Comparison of ENCODE assay signal across 1 cellular context in the genomic region with DNA sequence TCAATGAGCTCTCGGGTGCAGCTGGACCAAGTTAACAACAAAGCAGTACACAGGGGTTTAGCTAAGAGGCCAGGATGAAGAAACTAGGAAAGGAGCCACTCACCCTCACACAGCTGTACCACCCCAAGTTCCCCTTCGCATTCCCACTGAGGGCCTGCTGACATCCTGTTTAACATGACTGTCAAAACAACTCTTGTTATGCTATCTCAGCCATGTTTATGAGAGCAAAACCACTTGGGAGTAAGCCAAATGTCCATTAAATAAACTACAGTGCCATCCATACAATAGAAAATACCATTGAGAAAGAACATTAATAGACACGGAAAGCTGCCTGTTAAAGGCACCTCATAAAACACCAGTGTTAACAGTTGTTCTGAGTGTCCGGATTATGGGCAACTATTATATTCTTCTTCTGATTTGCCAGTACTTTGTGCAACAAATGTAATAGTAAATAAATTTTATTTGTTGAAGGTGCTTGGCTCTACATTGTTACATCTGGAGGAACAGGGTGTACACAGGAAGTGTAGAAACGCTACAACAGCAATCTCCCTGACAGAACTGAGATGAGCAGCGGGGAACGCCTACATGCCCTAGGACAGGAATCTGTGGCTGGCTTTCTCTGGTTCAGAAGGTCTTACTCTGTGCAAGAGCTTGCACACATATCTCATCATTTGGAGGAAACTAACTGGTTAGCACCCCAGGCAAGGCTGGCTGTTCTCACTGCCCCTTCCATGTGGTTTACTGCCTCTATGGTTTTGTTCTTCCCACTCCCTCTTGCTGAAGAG.
TF ChIP-seq lines count a peak whose summit lies in the region.

No MANE protein-coding gene starts in this region.

TF ChIP-seq in GM23338, 12 proteins besides CTCF, POLR2A, EP300 and RAD21 (continued from another document):
- no peak for TF ChIP-seq JUNB (IDR thresholded peaks at IDR 0.05; ENCODE audit: unreplicated experiment)
- TF ChIP-seq, protein P1, sequence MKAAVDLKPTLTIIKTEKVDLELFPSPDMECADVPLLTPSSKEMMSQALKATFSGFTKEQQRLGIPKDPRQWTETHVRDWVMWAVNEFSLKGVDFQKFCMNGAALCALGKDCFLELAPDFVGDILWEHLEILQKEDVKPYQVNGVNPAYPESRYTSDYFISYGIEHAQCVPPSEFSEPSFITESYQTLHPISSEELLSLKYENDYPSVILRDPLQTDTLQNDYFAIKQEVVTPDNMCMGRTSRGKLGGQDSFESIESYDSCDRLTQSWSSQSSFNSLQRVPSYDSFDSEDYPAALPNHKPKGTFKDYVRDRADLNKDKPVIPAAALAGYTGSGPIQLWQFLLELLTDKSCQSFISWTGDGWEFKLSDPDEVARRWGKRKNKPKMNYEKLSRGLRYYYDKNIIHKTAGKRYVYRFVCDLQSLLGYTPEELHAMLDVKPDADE (IDR thresholded peaks at IDR 0.05): no peak
- TF ChIP-seq, protein P2, sequence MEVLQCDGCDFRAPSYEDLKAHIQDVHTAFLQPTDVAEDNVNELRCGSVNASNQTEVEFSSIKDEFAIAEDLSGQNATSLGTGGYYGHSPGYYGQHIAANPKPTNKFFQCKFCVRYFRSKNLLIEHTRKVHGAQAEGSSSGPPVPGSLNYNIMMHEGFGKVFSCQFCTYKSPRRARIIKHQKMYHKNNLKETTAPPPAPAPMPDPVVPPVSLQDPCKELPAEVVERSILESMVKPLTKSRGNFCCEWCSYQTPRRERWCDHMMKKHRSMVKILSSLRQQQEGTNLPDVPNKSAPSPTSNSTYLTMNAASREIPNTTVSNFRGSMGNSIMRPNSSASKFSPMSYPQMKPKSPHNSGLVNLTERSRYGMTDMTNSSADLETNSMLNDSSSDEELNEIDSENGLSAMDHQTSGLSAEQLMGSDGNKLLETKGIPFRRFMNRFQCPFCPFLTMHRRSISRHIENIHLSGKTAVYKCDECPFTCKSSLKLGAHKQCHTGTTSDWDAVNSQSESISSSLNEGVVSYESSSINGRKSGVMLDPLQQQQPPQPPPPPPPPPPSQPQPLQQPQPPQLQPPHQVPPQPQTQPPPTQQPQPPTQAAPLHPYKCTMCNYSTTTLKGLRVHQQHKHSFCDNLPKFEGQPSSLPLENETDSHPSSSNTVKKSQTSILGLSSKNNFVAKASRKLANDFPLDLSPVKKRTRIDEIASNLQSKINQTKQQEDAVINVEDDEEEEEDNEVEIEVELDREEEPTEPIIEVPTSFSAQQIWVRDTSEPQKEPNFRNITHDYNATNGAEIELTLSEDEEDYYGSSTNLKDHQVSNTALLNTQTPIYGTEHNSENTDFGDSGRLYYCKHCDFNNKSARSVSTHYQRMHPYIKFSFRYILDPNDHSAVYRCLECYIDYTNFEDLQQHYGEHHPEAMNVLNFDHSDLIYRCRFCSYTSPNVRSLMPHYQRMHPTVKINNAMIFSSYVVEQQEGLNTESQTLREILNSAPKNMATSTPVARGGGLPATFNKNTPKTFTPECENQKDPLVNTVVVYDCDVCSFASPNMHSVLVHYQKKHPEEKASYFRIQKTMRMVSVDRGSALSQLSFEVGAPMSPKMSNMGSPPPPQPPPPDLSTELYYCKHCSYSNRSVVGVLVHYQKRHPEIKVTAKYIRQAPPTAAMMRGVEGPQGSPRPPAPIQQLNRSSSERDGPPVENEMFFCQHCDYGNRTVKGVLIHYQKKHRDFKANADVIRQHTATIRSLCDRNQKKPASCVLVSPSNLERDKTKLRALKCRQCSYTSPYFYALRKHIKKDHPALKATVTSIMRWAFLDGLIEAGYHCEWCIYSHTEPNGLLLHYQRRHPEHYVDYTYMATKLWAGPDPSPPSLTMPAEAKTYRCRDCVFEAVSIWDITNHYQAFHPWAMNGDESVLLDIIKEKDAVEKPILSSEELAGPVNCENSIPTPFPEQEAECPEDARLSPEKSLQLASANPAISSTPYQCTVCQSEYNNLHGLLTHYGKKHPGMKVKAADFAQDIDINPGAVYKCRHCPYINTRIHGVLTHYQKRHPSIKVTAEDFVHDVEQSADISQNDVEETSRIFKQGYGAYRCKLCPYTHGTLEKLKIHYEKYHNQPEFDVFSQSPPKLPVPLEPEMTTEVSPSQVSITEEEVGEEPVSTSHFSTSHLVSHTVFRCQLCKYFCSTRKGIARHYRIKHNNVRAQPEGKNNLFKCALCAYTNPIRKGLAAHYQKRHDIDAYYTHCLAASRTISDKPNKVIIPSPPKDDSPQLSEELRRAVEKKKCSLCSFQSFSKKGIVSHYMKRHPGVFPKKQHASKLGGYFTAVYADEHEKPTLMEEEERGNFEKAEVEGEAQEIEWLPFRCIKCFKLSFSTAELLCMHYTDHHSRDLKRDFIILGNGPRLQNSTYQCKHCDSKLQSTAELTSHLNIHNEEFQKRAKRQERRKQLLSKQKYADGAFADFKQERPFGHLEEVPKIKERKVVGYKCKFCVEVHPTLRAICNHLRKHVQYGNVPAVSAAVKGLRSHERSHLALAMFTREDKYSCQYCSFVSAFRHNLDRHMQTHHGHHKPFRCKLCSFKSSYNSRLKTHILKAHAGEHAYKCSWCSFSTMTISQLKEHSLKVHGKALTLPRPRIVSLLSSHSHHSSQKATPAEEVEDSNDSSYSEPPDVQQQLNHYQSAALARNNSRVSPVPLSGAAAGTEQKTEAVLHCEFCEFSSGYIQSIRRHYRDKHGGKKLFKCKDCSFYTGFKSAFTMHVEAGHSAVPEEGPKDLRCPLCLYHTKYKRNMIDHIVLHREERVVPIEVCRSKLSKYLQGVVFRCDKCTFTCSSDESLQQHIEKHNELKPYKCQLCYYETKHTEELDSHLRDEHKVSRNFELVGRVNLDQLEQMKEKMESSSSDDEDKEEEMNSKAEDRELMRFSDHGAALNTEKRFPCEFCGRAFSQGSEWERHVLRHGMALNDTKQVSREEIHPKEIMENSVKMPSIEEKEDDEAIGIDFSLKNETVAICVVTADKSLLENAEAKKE (CRISPR knock-in tag; IDR thresholded peaks at IDR 0.05): no peak
- TF ChIP-seq ZNF114 (CRISPR knock-in tag; IDR thresholded peaks at IDR 0.05): no peak
- TF ChIP-seq EZH2phosphoT487 (IDR thresholded peaks at IDR 0.05; ENCODE audit: unreplicated experiment): no peak
- no peak for TF ChIP-seq POLR2AphosphoS5 (IDR thresholded peaks at IDR 0.05; ENCODE audit: low read depth)
- TF ChIP-seq ZNF331 (CRISPR knock-in tag; IDR thresholded peaks at IDR 0.05; ENCODE audit: low read depth): no peak
